ENCODE assay signal across 2 cellular contexts in genomic region chr11:78049348-78049747, GRCh38.
TF ChIP-seq lines count a peak whose summit lies in the region.

No MANE protein-coding gene starts in this region.

TF ChIP-seq in IMR-90, 13 proteins besides CTCF, POLR2A, EP300 and RAD21:
- TF ChIP-seq MAZ (IDR thresholded peaks at IDR 0.05; ENCODE audit: borderline replicate concordance, low read depth, low read length) = no peak
- TF ChIP-seq BHLHE40 (IDR thresholded peaks at IDR 0.05; ENCODE audit: low read depth, low read length) = no peak
- no peak for TF ChIP-seq CEBPB (IDR thresholded peaks at IDR 0.05; ENCODE audit: low read depth, low read length)
- no peak for TF ChIP-seq RCOR1 (IDR thresholded peaks at IDR 0.05; ENCODE audit: insufficient replicate concordance, low read length)
- no peak for TF ChIP-seq NFE2L2 (IDR thresholded peaks at IDR 0.05; ENCODE audit: low read depth, low read length)
- TF ChIP-seq ELK1 (IDR thresholded peaks at IDR 0.05; ENCODE audit: borderline replicate concordance, low read depth, low read length) = no peak
- no peak for TF ChIP-seq SMC3 (IDR thresholded peaks at IDR 0.05; ENCODE audit: low read depth, low read length)
- TF ChIP-seq MAFK (IDR thresholded peaks at IDR 0.05; ENCODE audit: low read depth, low read length) = no peak
- TF ChIP-seq MXI1 (IDR thresholded peaks at IDR 0.05; ENCODE audit: borderline replicate concordance, low read depth, low read length) = no peak
- TF ChIP-seq CHD1 (IDR thresholded peaks at IDR 0.05; ENCODE audit: low read depth, low read length) = no peak
- TF ChIP-seq USF2 (IDR thresholded peaks at IDR 0.05; ENCODE audit: low read depth, low read length) = no peak
- no peak for TF ChIP-seq FOS (IDR thresholded peaks at IDR 0.05; ENCODE audit: low read depth, low read length)
- no peak for TF ChIP-seq RFX5 (IDR thresholded peaks at IDR 0.05; ENCODE audit: low read depth, low read length)
TF ChIP-seq in IMR-90: peak in this region for 0.

TF ChIP-seq in H1, 55 proteins besides CTCF, POLR2A, EP300 and RAD21:
- no peak for TF ChIP-seq FOSL1 (IDR thresholded peaks at IDR 0.05; ENCODE audit: insufficient read depth, low read depth, low read length)
- TF ChIP-seq KDM4A (IDR thresholded peaks at IDR 0.05; ENCODE audit: low read depth, low read length, severe bottlenecking) = no peak
- TF ChIP-seq JUN (IDR thresholded peaks at IDR 0.05; ENCODE audit: low read depth, low read length) = no peak
- TF ChIP-seq USF2 (IDR thresholded peaks at IDR 0.05; ENCODE audit: low read length) = no peak
- no peak for TF ChIP-seq GTF2F1 (IDR thresholded peaks at IDR 0.05; ENCODE audit: borderline replicate concordance, low read depth, low read length)
TF ChIP-seq in H1: peak in this region for 0.
